Comparison of ENCODE assay signal across 8 cellular contexts in genomic region chr16:426906-427249, GRCh38. TPM values are rescaled to one million over a fixed set of nuclear protein-coding genes. Genes with fewer than 3 reads are reported as not detected.
DNase-seq lines count a peak whose midpoint lies in the region; ATAC-seq, FAIRE-seq and TF ChIP-seq lines count a peak whose summit lies in the region.

No MANE protein-coding gene starts in this region.

- H2AK5ac ChIP-seq in mesendoderm (ENCODE audit: low read length) = no peak overlapping the region

- H3K4me3 ChIP-seq in heart left ventricle (peak overlapping the region; percentile 44 to 86 (median 74)), astrocyte of the spinal cord (ENCODE audit: low read depth, low read length) (peak overlapping the region; percentile 68), mesendoderm (ENCODE audit: low read length) (peak overlapping the region; percentile 45), vagina (peak overlapping the region; percentile 41 to 58)

- peak overlapping the region; percentile 84 for H3K56ac ChIP-seq in mesendoderm (ENCODE audit: low read length)

- no peak overlapping the region for H3K4ac ChIP-seq in mesendoderm (ENCODE audit: low read depth, low read length)

- intact Hi-C loops in heart left ventricle (cut with DNase I) (loop anchor here in 1 of 10 donors (10.0 kb wide), 2 partner anchors 98 to 238 kb away; partner anchors contain the start of genes CAPN15 and RHOT2), cardiac septum (cut with DNase I) (loop anchor here (10.0 kb wide), 1 partner anchor 48 kb away; no protein-coding TSS in a partner anchor), vagina (cut with DNase I) (no loop called here)

- DNase-seq in heart left ventricle = peak in 1 of 5 donors; percentile 15
- DNase-seq in cardiac septum (ENCODE audit: low spot score) = no peak
- DNase-seq in astrocyte of the spinal cord (ENCODE audit: low read depth, low spot score) = no peak
- no peak for DNase-seq in mesendoderm
- no peak for DNase-seq in vagina (ENCODE audit: extremely low spot score in 2 of 2)
- DNase-seq in GM12891 (ENCODE audit: insufficient read length, low spot score) = no peak
- DNase-seq in stimulated activated CD4-positive, alpha-beta T cell treated with anti-CD3 and anti-CD28 coated beads, Interleukin-2, amount 100 ng/mL, for 24 hours = no peak
- no peak for DNase-seq in NCI-H1930 (lab: John Stamatoyannopoulos, UW)

- 3 to 18% (median 9%) methylated on average over 6 to 13 of the region's 13 CpGs for WGBS in heart left ventricle, 4 donors
- WGBS in mesendoderm (ENCODE audit: extremely low coverage, insufficient coverage, low lambda C conversion rate) = no CpG with 5 or more reads among the region's 13 CpGs

- TF ChIP-seq CTCF in heart left ventricle (IDR thresholded peaks at IDR 0.05) (no peak), astrocyte of the spinal cord (IDR thresholded peaks at IDR 0.05; ENCODE audit: low read depth, low read length) (no peak), vagina (IDR thresholded peaks at IDR 0.05) (no peak)

- H3K27me3 ChIP-seq in heart left ventricle (no peaks in the 10 kb centered on the region), mesendoderm (ENCODE audit: insufficient read depth, low read length, poor library complexity) (peaks cover 7% of the 10 kb centered on the region), vagina (no peaks in the 10 kb centered on the region)

- H2BK120ac ChIP-seq in mesendoderm (ENCODE audit: low read depth, low read length) = no peak overlapping the region

- no peak overlapping the region for H4K8ac ChIP-seq in mesendoderm (ENCODE audit: low read depth, low read length)

- TF ChIP-seq POLR2A in heart left ventricle (IDR thresholded peaks at IDR 0.05) = no peak
- TF ChIP-seq POLR2A in vagina (IDR thresholded peaks at IDR 0.05) = no peak
- TF ChIP-seq POLR2A in GM12891 (IDR thresholded peaks at IDR 0.05; ENCODE audit: low read depth, low read length) = no peak

- peak overlapping the region; percentile 73 for H3K4me2 ChIP-seq in mesendoderm (ENCODE audit: low read length)

- H3K9me3 ChIP-seq in heart left ventricle = no peaks in the 10 kb centered on the region
- H3K9me3 ChIP-seq in vagina = no peaks in the 10 kb centered on the region

- H3K18ac ChIP-seq in mesendoderm (ENCODE audit: low read length) = no peak overlapping the region

- no peak overlapping the region for H2BK15ac ChIP-seq in mesendoderm (replicated peaks; ENCODE audit: low read depth)

- H4K5ac ChIP-seq in mesendoderm (ENCODE audit: low read length) = no peak overlapping the region

- H3K79me2 ChIP-seq in mesendoderm (ENCODE audit: control insufficient read depth, insufficient read depth, low read length) = peaks cover 25% of the 10 kb centered on the region

- no peak for ATAC-seq in heart left ventricle

- H3K27ac ChIP-seq in heart left ventricle (peak overlapping the region in 5 of 12 donors; percentile 38 to 97 (median 49)), mesendoderm (ENCODE audit: low read depth, low read length) (no peak overlapping the region), vagina (peak overlapping the region; percentile 16)

- H2BK5ac ChIP-seq in mesendoderm (ENCODE audit: low read length) = no peak overlapping the region

- H3K36me3 ChIP-seq in heart left ventricle (peaks cover 0 to 5% (median 0%) of the 10 kb centered on the region in 9 donors), mesendoderm (ENCODE audit: control insufficient read depth, insufficient read depth, low read length) (no peaks in the 10 kb centered on the region), vagina (no peaks in the 10 kb centered on the region)

- no peak overlapping the region for H3K23ac ChIP-seq in mesendoderm (ENCODE audit: low read length)

- H3K9ac ChIP-seq in mesendoderm (ENCODE audit: low read length) = peak overlapping the region; percentile 65

- H3K4me1 ChIP-seq in heart left ventricle = peaks cover 0 to 46% (median 29%) of the 10 kb centered on the region in 12 donors
- H3K4me1 ChIP-seq in mesendoderm (ENCODE audit: control insufficient read depth, low read depth, low read length) = no peaks in the 10 kb centered on the region
- peaks cover 47% of the 10 kb centered on the region for H3K4me1 ChIP-seq in vagina

- FAIRE-seq in GM12891 (lab: Jason Lieb, UNC) = no peak

- in situ Hi-C loops in astrocyte of the spinal cord (cut with HindIII; ENCODE audit: low sequenced_read_pairs) = no loop called here

- peaks cover 16% of the 10 kb centered on the region for H3K79me1 ChIP-seq in mesendoderm (ENCODE audit: low read length)

TF ChIP-seq in GM12891, 5 proteins besides CTCF, POLR2A, EP300 and RAD21:
- no peak for TF ChIP-seq SPI1 (IDR thresholded peaks at IDR 0.05; ENCODE audit: low read depth, low read length)
- TF ChIP-seq POU2F2 (IDR thresholded peaks at IDR 0.05; ENCODE audit: low read depth, low read length) = no peak
- TF ChIP-seq PAX5 (IDR thresholded peaks at IDR 0.05; ENCODE audit: insufficient read depth, low read length, severe bottlenecking) = no peak
- TF ChIP-seq TAF1 (IDR thresholded peaks at IDR 0.05; ENCODE audit: low read depth, low read length) = no peak
- TF ChIP-seq POLR2AphosphoS5 (IDR thresholded peaks at IDR 0.05; ENCODE audit: low read depth, low read length) = no peak

RNA-seq across cellular contexts. Expression of gene RAB11FIP3, which starts 1.4 kb away (rescaled TPM):
- total RNA-seq in heart left ventricle (10 to 100 TPM; 19.9 to 39.9 (median 31.9) TPM), cardiac septum (52.2 TPM), vagina (36.6 TPM)
- polyA plus RNA-seq in heart left ventricle = 10 to 100 TPM; 19.3 to 35.2 TPM
- polyA plus RNA-seq in mesendoderm (2013, experiment 1 of 2) = 14.0 TPM
- 14.5 TPM for polyA plus RNA-seq in mesendoderm (2013, experiment 2 of 2)
- 11.2 TPM for polyA plus RNA-seq in GM12891 (2012; ENCODE audit: low read depth, missing spikeins)

RNA-seq across cellular contexts. Expression of gene DECR2, which starts 25.2 kb away (rescaled TPM):
- total RNA-seq in heart left ventricle (10 to 100 TPM in 6 of 9 donors, 1 to 10 TPM in 3; 6.9 to 20.6 (median 12.2) TPM), cardiac septum (11.6 TPM), vagina (17.9 TPM)
- 10 to 100 TPM in 1 of 2 donors, 1 to 10 TPM in 1; 7.1 to 17.1 TPM for polyA plus RNA-seq in heart left ventricle
- polyA plus RNA-seq in mesendoderm (2013, experiment 1 of 2) = 10.0 TPM
- polyA plus RNA-seq in mesendoderm (2013, experiment 2 of 2) = 9.9 TPM
- polyA plus RNA-seq in GM12891 (2012; ENCODE audit: low read depth, missing spikeins) = 8.3 TPM

RNA-seq across cellular contexts. Expression of gene NME4, which starts 29.9 kb away (rescaled TPM):
- total RNA-seq in heart left ventricle (10 to 100 TPM; 53.9 to 95.3 (median 73.8) TPM), cardiac septum (65.0 TPM), vagina (88.6 TPM)
- polyA plus RNA-seq in heart left ventricle = 100 to 1,000 TPM in 1 of 2 donors, 10 to 100 TPM in 1; 37.5 to 103 TPM
- polyA plus RNA-seq in mesendoderm (2013, experiment 1 of 2) = 248 TPM
- 246 TPM for polyA plus RNA-seq in mesendoderm (2013, experiment 2 of 2)
- polyA plus RNA-seq in GM12891 (2012; ENCODE audit: low read depth, missing spikeins) = 97.2 TPM

RNA-seq across cellular contexts. Expression of gene PGAP6, which starts 45.1 kb away (rescaled TPM):
- total RNA-seq in heart left ventricle (10 to 100 TPM; 32.3 to 65.3 (median 44.9) TPM), cardiac septum (42.8 TPM), vagina (38.3 TPM)
- polyA plus RNA-seq in heart left ventricle = 10 to 100 TPM; 30.1 to 63.8 TPM
- polyA plus RNA-seq in mesendoderm (2013, experiment 1 of 2) = 41.6 TPM
- 46.4 TPM for polyA plus RNA-seq in mesendoderm (2013, experiment 2 of 2)
- polyA plus RNA-seq in GM12891 (2012; ENCODE audit: low read depth, missing spikeins) = 19.7 TPM

RNA-seq across cellular contexts. Expression of gene MRPL28, which starts 56.5 kb away (rescaled TPM):
- total RNA-seq in heart left ventricle (100 to 1,000 TPM in 2 of 9 donors, 10 to 100 TPM in 7; 66.3 to 126 (median 77.7) TPM), cardiac septum (60.1 TPM), vagina (96.5 TPM)
- polyA plus RNA-seq in heart left ventricle = 100 to 1,000 TPM; 135 to 157 TPM
- 85.5 TPM for polyA plus RNA-seq in mesendoderm (2013, experiment 1 of 2)
- 86.9 TPM for polyA plus RNA-seq in mesendoderm (2013, experiment 2 of 2)
- polyA plus RNA-seq in GM12891 (2012; ENCODE audit: low read depth, missing spikeins) = 62.7 TPM
